26 cellular contexts compared by ENCODE assay signal in genomic region chr1:170307426-170307825, GRCh38.
DNase-seq lines count a peak whose midpoint lies in the region; ATAC-seq, FAIRE-seq and TF ChIP-seq lines count a peak whose summit lies in the region.
"Had no signal": no experiment of that assay in that cellular context is flagged by ENCODE, and none has a peak within 500 bp of the region (broad histone marks: within the 10 kb centered on the region; RNA-seq: fewer than 3 reads in every experiment).

No MANE protein-coding gene starts in this region.

- peak overlapping the region; percentile 63 to 68 for H3K27ac ChIP-seq in tibial artery
- H3K27ac ChIP-seq: 22Rv1, BLaER1, HL-60, parathyroid adenoma, sigmoid colon had no signal

- H3K4me3 ChIP-seq in bronchial epithelial cell (ENCODE audit: low read depth, low read length) (no peak overlapping the region), tibial artery (no peak overlapping the region)
- H3K4me3 ChIP-seq: BLaER1, heart right ventricle, K562, sigmoid colon had no signal

- peaks cover 0 to 89% (median 39%) of the 10 kb centered on the region in 4 donors for H3K4me1 ChIP-seq in tibial artery
- H3K4me1 ChIP-seq: parathyroid adenoma, sigmoid colon had no signal

- no peak for ATAC-seq in GM18909 (IDR thresholded peaks at IDR 0.05; ENCODE audit: poor library complexity, unreplicated experiment)
- no peak for ATAC-seq in Right ventricle myocardium superior (ENCODE audit: poor library complexity)
- ATAC-seq in HG02840 (IDR thresholded peaks at IDR 0.05; ENCODE audit: low FRiP score, unreplicated experiment), result no peak
- ATAC-seq: activated CD4-positive, alpha-beta T cell treated with anti-CD3 and anti-CD28 coated beads for 36 hours; activated CD8-positive, alpha-beta memory T cell treated with anti-CD3 and anti-CD28 coated beads, Interleukin-2, amount 10 ng/mL, durations not matched to agents 7 days and 5 days; activated T-helper 17 cell treated with anti-CD3 and anti-CD28 coated beads, Interleukin-2, amount 50 U/mL, for 72 hours; K562; stimulated activated naive CD8-positive, alpha-beta T cell treated with anti-CD3 and anti-CD28 coated beads, Interleukin-15, amount 100 ng/mL, for 72 hours had no signal

- intact Hi-C loops in tibial artery (cut with DNase I; ENCODE audit: low total_unique reads) (no loop called here), Right ventricle myocardium superior (cut with DNase I) (no loop called here)

- no peak for FAIRE-seq in bronchial epithelial cell (lab: Jason Lieb, UNC)
- FAIRE-seq: islet of Langerhans, K562, TTC549 had no signal

- H3K27me3 ChIP-seq in bronchial epithelial cell (ENCODE audit: control insufficient read depth, insufficient read depth, low read length), result no peaks in the 10 kb centered on the region
- no peaks in the 10 kb centered on the region for H3K27me3 ChIP-seq in tibial artery
- H3K27me3 ChIP-seq: BLaER1, heart right ventricle, sigmoid colon had no signal

- TF ChIP-seq CTCF in bronchial epithelial cell (IDR thresholded peaks at IDR 0.05; ENCODE audit: insufficient read depth, low read length, severe bottlenecking) (no peak), tibial artery (IDR thresholded peaks at IDR 0.05) (no peak)

- DNase-seq in NCI-H82 (lab: John Stamatoyannopoulos, UW) (peak; percentile 74), NCI-H82 treated with DMSO at 0.1 percent for 48 hours (lab: John Stamatoyannopoulos, UW; ENCODE audit: unreplicated experiment) (no peak), bronchial epithelial cell (ENCODE audit: low read depth) (peak; percentile 45), islet precursor cell (peak; percentile 73), tibial artery (no peak), Right ventricle myocardium superior (no peak)
- DNase-seq: activated CD4-positive, alpha-beta T cell treated with anti-CD3 and anti-CD28 coated beads for 36 hours; activated CD8-positive, alpha-beta memory T cell treated with anti-CD3 and anti-CD28 coated beads, Interleukin-2, amount 10 ng/mL, durations not matched to agents 7 days and 5 days; activated naive CD8-positive, alpha-beta T cell treated with anti-CD3 and anti-CD28 coated beads for 36 hours; Calu3; GF-D8; heart right ventricle; NCI-H2029; NCI-H510A; sigmoid colon; stimulated activated naive CD8-positive, alpha-beta T cell treated with anti-CD3 and anti-CD28 coated beads, Interleukin-15, amount 100 ng/mL, for 72 hours had no signal

- H3K36me3 ChIP-seq in bronchial epithelial cell (ENCODE audit: control insufficient read depth, insufficient read depth, low read length) (no peaks in the 10 kb centered on the region), tibial artery (no peaks in the 10 kb centered on the region)
- H3K36me3 ChIP-seq: BLaER1, heart right ventricle, sigmoid colon had no signal

- no peaks in the 10 kb centered on the region for H3K9me3 ChIP-seq in tibial artery
- H3K9me3 ChIP-seq: BLaER1, heart right ventricle, sigmoid colon had no signal

Comparison
In these comparisons a context has a peak if more than half of its experiments do, and no peak if none do; other contexts are left out.
1. DNase-seq: peak in NCI-H82 (single experiment), bronchial epithelial cell (single experiment) and islet precursor cell (single experiment); none in NCI-H82 treated with DMSO at 0.1 percent for 48 hours (single experiment), tibial artery (0 of 2) and Right ventricle myocardium superior (single experiment).